ENCODE assay signal across 28 cellular contexts in genomic region chr3:73136941-73137340, GRCh38.
"Had no signal": no experiment of that assay in that cellular context is flagged by ENCODE, and none has a peak within 500 bp of the region (broad histone marks: within the 10 kb centered on the region; RNA-seq: fewer than 3 reads in every experiment).

No MANE protein-coding gene starts in this region.

- H3K27me3 Mint-ChIP-seq: dendritic cell treated with granulocyte-macrophage colony-stimulating factor and Interleukin-4, amounts not matched to agents 40 ng/mL and 50 ng/mL, for 4 days; progenitor cell of endocrine pancreas had no signal

- H3K4me3 Mint-ChIP-seq: activated naive CD8-positive, alpha-beta T cell; central memory CD8-positive, alpha-beta T cell; dendritic cell treated with granulocyte-macrophage colony-stimulating factor and Interleukin-4, amounts not matched to agents 40 ng/mL and 50 ng/mL, for 4 days; natural killer cell treated with Interleukin-12 subunit alpha and Interleukin-12 subunit beta and Interleukin-15 and Interleukin-18, amount 100 ng/mL, for 72 hours; stimulated activated effector memory CD8-positive, alpha-beta T cell treated with anti-CD3 and anti-CD28 coated beads, Interleukin-12 subunit alpha, Interleukin-12 subunit beta, amount 100 ng/mL, for 72 hours; stimulated activated naive CD8-positive, alpha-beta T cell treated with anti-CD3 and anti-CD28 coated beads, Interleukin-15, amount 100 ng/mL, for 72 hours had no signal

- H3K36me3 ChIP-seq: left ventricle myocardium inferior, ovary, right lobe of liver, upper lobe of left lung had no signal

- DNase-seq: activated CD4-positive, alpha-beta T cell treated with anti-CD3 and anti-CD28 coated beads for 4 hours; activated CD4-positive, alpha-beta T cell treated with anti-CD3 and anti-CD28 coated beads, Interleukin-2, amount 50 U/mL, for 48 hours; activated CD8-positive, alpha-beta memory T cell treated with anti-CD3 and anti-CD28 coated beads for 24 hours; activated effector memory CD4-positive, alpha-beta T cell treated with Interleukin-2 at 50 U/mL for 16 hours; activated naive CD4-positive, alpha-beta T cell treated with Interleukin-2 at 50 U/mL for 16 hours; anterior cingulate cortex; effector CD8-positive, alpha-beta T cell; glutamatergic neuron; islet precursor cell; left ventricle myocardium inferior; mesendoderm; ovary; right lobe of liver; stimulated activated CD4-positive, alpha-beta T cell treated with anti-CD3 and anti-CD28 coated beads, Interleukin-4, amount 100 ng/mL, for 24 hours; stimulated activated naive CD8-positive, alpha-beta T cell treated with anti-CD3 and anti-CD28 coated beads, Interleukin-15, amount 100 ng/mL, for 72 hours; substantia nigra had no signal

- H3K27ac ChIP-seq: epithelial cell of prostate, hepatocyte, left ventricle myocardium inferior, ovary, right lobe of liver, skin epidermis, upper lobe of left lung, VCaP had no signal

- H3K4me1 ChIP-seq: right lobe of liver, upper lobe of left lung had no signal

- ATAC-seq: natural killer cell treated with Interleukin-12 subunit alpha and Interleukin-12 subunit beta and Interleukin-15 and Interleukin-18, amount 100 ng/mL, for 72 hours; right lobe of liver; stimulated activated effector memory CD8-positive, alpha-beta T cell treated with anti-CD3 and anti-CD28 coated beads, Interleukin-12 subunit alpha, Interleukin-12 subunit beta, amount 100 ng/mL, for 72 hours; stimulated activated naive CD8-positive, alpha-beta T cell treated with anti-CD3 and anti-CD28 coated beads, Interleukin-15, amount 100 ng/mL, for 72 hours had no signal

- H3K27me3 ChIP-seq: hepatocyte, ovary, right lobe of liver, upper lobe of left lung had no signal

- H3K9me3 Mint-ChIP-seq: dendritic cell treated with granulocyte-macrophage colony-stimulating factor and Interleukin-4, amounts not matched to agents 40 ng/mL and 50 ng/mL, for 4 days had no signal

- H3K27ac Mint-ChIP-seq: activated naive CD8-positive, alpha-beta T cell; dendritic cell treated with granulocyte-macrophage colony-stimulating factor and Interleukin-4, amounts not matched to agents 40 ng/mL and 50 ng/mL, for 4 days; natural killer cell treated with Interleukin-12 subunit alpha and Interleukin-12 subunit beta and Interleukin-15 and Interleukin-18, amount 100 ng/mL, for 72 hours; progenitor cell of endocrine pancreas; stimulated activated effector memory CD8-positive, alpha-beta T cell treated with anti-CD3 and anti-CD28 coated beads, Interleukin-12 subunit alpha, Interleukin-12 subunit beta, amount 100 ng/mL, for 72 hours; stimulated activated naive CD8-positive, alpha-beta T cell treated with anti-CD3 and anti-CD28 coated beads, Interleukin-15, amount 100 ng/mL, for 72 hours had no signal

- H3K4me1 Mint-ChIP-seq: central memory CD8-positive, alpha-beta T cell; stimulated activated effector memory CD8-positive, alpha-beta T cell treated with anti-CD3 and anti-CD28 coated beads, Interleukin-12 subunit alpha, Interleukin-12 subunit beta, amount 100 ng/mL, for 72 hours; stimulated activated naive CD8-positive, alpha-beta T cell treated with anti-CD3 and anti-CD28 coated beads, Interleukin-15, amount 100 ng/mL, for 72 hours had no signal

- H3K4me3 ChIP-seq: hepatocyte, left ventricle myocardium inferior, lung, ovary, right lobe of liver, skin epidermis, upper lobe of left lung had no signal

- H3K36me3 Mint-ChIP-seq: activated naive CD8-positive, alpha-beta T cell; stimulated activated effector memory CD8-positive, alpha-beta T cell treated with anti-CD3 and anti-CD28 coated beads, Interleukin-12 subunit alpha, Interleukin-12 subunit beta, amount 100 ng/mL, for 72 hours had no signal

- H3K9me3 ChIP-seq: ovary, upper lobe of left lung had no signal
